ENCODE assay signal across 1 cellular context in the genomic region with DNA sequence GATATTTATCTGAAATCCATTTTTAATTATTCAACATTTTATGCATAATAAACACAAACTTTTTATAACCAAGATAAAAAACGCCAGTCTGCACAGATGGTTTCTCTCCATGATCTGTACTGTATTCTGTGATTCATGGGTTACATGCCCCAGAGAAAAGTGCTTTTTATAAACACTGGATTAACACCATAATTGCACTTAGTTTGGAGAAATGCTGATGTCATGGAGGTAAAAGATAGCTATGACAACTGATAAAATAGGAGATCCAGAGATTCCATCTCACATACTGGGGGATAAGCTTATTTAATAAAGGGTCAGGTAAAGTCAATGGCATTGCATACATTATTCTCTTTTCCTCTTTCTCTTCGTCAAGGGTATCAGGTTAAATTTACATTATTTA.
TF ChIP-seq lines count a peak whose summit lies in the region.

No MANE protein-coding gene starts in this region.

TF ChIP-seq in SK-N-SH, 30 proteins besides CTCF, POLR2A, EP300 and RAD21 (continued from another document):
- TF ChIP-seq NFIC (IDR thresholded peaks at IDR 0.05; ENCODE audit: borderline replicate concordance) (no peak), FOSL2 (IDR thresholded peaks at IDR 0.05; ENCODE audit: borderline replicate concordance, low read depth) (no peak), EZH2phosphoT487 (IDR thresholded peaks at IDR 0.05; ENCODE audit: borderline replicate concordance, low read depth) (no peak), PBX3 (IDR thresholded peaks at IDR 0.05) (no peak), FOXM1 (IDR thresholded peaks at IDR 0.05; ENCODE audit: low read depth) (no peak), TCF12 (IDR thresholded peaks at IDR 0.05) (no peak), NRF1 (IDR thresholded peaks at IDR 0.05; ENCODE audit: low read depth, low read length) (no peak), GABPA (IDR thresholded peaks at IDR 0.05; ENCODE audit: low read depth) (no peak), MEF2A (IDR thresholded peaks at IDR 0.05; ENCODE audit: borderline replicate concordance, low read depth) (no peak), CHD2 (IDR thresholded peaks at IDR 0.05; ENCODE audit: low read length, partially characterized antibody) (peak; percentile 75), YY1 (IDR thresholded peaks at IDR 0.05; ENCODE audit: low read depth) (no peak), FOXJ3 (CRISPR knock-in tag; IDR thresholded peaks at IDR 0.05) (peak; percentile 89), TAF1 (IDR thresholded peaks at IDR 0.05; ENCODE audit: borderline replicate concordance, low read depth, low read length) (no peak), ELF1 (IDR thresholded peaks at IDR 0.05) (no peak)
